Comparison of ENCODE assay signal across 15 cellular contexts in the genomic region with DNA sequence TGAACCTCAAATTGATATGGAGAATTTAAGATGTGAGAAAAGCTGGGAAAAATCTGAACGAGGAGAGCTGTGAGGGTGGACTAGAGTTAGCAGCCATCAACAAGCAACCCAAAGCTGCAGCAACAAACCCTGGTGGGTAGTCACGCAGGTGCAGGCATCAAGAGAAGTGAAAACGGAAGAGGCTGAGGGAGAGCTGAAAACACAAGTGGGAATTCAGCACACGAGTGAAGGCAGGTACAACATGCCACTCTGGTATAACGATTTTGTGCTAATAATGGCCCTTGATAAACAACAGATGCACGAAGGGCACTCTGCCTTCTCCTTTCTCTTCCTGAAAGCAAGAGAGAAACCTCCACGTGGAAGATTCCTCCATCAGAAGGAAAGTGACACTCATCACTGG. TPM values are rescaled to one million over a fixed set of nuclear protein-coding genes. Genes with fewer than 3 reads are reported as not detected.
DNase-seq lines count a peak whose midpoint lies in the region; ATAC-seq and TF ChIP-seq lines count a peak whose summit lies in the region.
"Had no signal": no experiment of that assay in that cellular context is flagged by ENCODE, and none has a peak within 500 bp of the region (broad histone marks: within the 10 kb centered on the region; RNA-seq: fewer than 3 reads in every experiment).

No MANE protein-coding gene starts in this region.

- H3K9me3 ChIP-seq in T-helper 17 cell (ENCODE audit: control insufficient read depth, low read length, poor library complexity, severe bottlenecking) (no peaks in the 10 kb centered on the region), gastroesophageal sphincter (no peaks in the 10 kb centered on the region), sigmoid colon (no peaks in the 10 kb centered on the region), lower lobe of right lung (no peaks in the 10 kb centered on the region)

- TF ChIP-seq EP300 in gastroesophageal sphincter (IDR thresholded peaks at IDR 0.05) (no peak), sigmoid colon (IDR thresholded peaks at IDR 0.05) (no peak)

- H3K36me3 ChIP-seq in gastroesophageal sphincter = no peaks in the 10 kb centered on the region
- no peaks in the 10 kb centered on the region for H3K36me3 ChIP-seq in sigmoid colon
- no peaks in the 10 kb centered on the region for H3K36me3 ChIP-seq in lower lobe of right lung

- peaks cover 75% of the 10 kb centered on the region for H3K27me3 ChIP-seq in gastroesophageal sphincter
- peaks cover 0 to 3% (median 0%) of the 10 kb centered on the region in 3 donors for H3K27me3 ChIP-seq in sigmoid colon
- H3K27me3 ChIP-seq in lower lobe of right lung (ENCODE audit: low read depth) = peaks cover 20% of the 10 kb centered on the region

- no peak overlapping the region for H3K27ac ChIP-seq in gastroesophageal sphincter
- no peak overlapping the region for H3K27ac ChIP-seq in sigmoid colon
- H3K27ac ChIP-seq in lower lobe of right lung = no peak overlapping the region

- H3K4me3 ChIP-seq in gastroesophageal sphincter (no peak overlapping the region), sigmoid colon (no peak overlapping the region), lower lobe of right lung (no peak overlapping the region)

- DNase-seq in T-helper 17 cell (no peak), HuH-7 (ENCODE audit: low spot score) (no peak), sigmoid colon (no peak), lower lobe of right lung (no peak)
- DNase-seq: dermis blood vessel endothelial cell; kidney glomerular epithelial cell; MM.1S; NCI-H526 treated with DMSO at 0.1 percent for 48 hours; stimulated activated naive CD8-positive, alpha-beta T cell treated with anti-CD3 and anti-CD28 coated beads, Interleukin-15, amount 100 ng/mL, for 72 hours; SW 1271 had no signal

- no peak for TF ChIP-seq CTCF in gastroesophageal sphincter (IDR thresholded peaks at IDR 0.05)
- no peak for TF ChIP-seq CTCF in sigmoid colon (IDR thresholded peaks at IDR 0.05)
- no peak for TF ChIP-seq CTCF in lower lobe of right lung (IDR thresholded peaks at IDR 0.05)

- H3K4me1 ChIP-seq in gastroesophageal sphincter = no peaks in the 10 kb centered on the region
- peaks cover 0 to 14% (median 5%) of the 10 kb centered on the region in 4 donors for H3K4me1 ChIP-seq in sigmoid colon
- H3K4me1 ChIP-seq in lower lobe of right lung = no peaks in the 10 kb centered on the region

- H3K27me3 Mint-ChIP-seq in T-helper 17 cell = peaks cover 78% of the 10 kb centered on the region

- peaks cover 4% of the 10 kb centered on the region for H3K4me1 Mint-ChIP-seq in T-helper 17 cell

- ATAC-seq in GM18505 (IDR thresholded peaks at IDR 0.05; ENCODE audit: unreplicated experiment) = peak; percentile 63
- ATAC-seq in GM21367 (IDR thresholded peaks at IDR 0.05; ENCODE audit: unreplicated experiment) = peak; percentile 58
- ATAC-seq in HG03064 (IDR thresholded peaks at IDR 0.05; ENCODE audit: low read depth, unreplicated experiment) = peak; percentile 51
- ATAC-seq in T-helper 17 cell = peak; percentile 40
- ATAC-seq in gastroesophageal sphincter = no peak
- ATAC-seq in lower lobe of right lung = no peak
- ATAC-seq: stimulated activated naive CD8-positive, alpha-beta T cell treated with anti-CD3 and anti-CD28 coated beads, Interleukin-15, amount 100 ng/mL, for 72 hours had no signal

- WGBS in gastroesophageal sphincter (ENCODE audit: low coverage in 1 of 2), 2 donors = 43 to 52% methylated on average over 6 to 7 of the region's 7 CpGs
- whole genome bisulfite sequencing in sigmoid colon, 2 donors = 44 to 53% methylated on average over 7 of the region's 7 CpGs

- intact Hi-C loops in sigmoid colon (cut with DNase I) = no loop called here
- intact Hi-C loops in lower lobe of right lung (cut with DNase I) = no loop called here

- H3K4me3 Mint-ChIP-seq in T-helper 17 cell = no peak overlapping the region
- H3K4me3 Mint-ChIP-seq: stimulated activated naive CD8-positive, alpha-beta T cell treated with anti-CD3 and anti-CD28 coated beads, Interleukin-15, amount 100 ng/mL, for 72 hours had no signal

- peaks cover 4% of the 10 kb centered on the region for H3K36me3 Mint-ChIP-seq in T-helper 17 cell (ENCODE audit: low read depth)

- TF ChIP-seq POLR2A in GM18505 (IDR thresholded peaks at IDR 0.05; ENCODE audit: borderline replicate concordance, extremely low read depth, insufficient read depth, insufficient read length) (peak; percentile 35), gastroesophageal sphincter (IDR thresholded peaks at IDR 0.05) (no peak), sigmoid colon (IDR thresholded peaks at IDR 0.05) (no peak)

- H3K27ac Mint-ChIP-seq in T-helper 17 cell = no peak overlapping the region
- H3K27ac Mint-ChIP-seq: stimulated activated naive CD8-positive, alpha-beta T cell treated with anti-CD3 and anti-CD28 coated beads, Interleukin-15, amount 100 ng/mL, for 72 hours had no signal

RNA-seq across cellular contexts. Expression of gene TCL1B, which starts 11.5 kb away (rescaled TPM):
- total RNA-seq in T-helper 17 cell = not detected
- total RNA-seq in gastroesophageal sphincter = not detected
- not detected for total RNA-seq in sigmoid colon
- 1 to 10 TPM in 1 of 3 donors, not detected in 2; 1.1 TPM for polyA plus RNA-seq in sigmoid colon
- not detected for total RNA-seq in lower lobe of right lung
- total RNA-seq: dermis blood vessel endothelial cell, frontal cortex had no signal

RNA-seq across cellular contexts. Expression of gene TCL1A, which starts 16.2 kb away (rescaled TPM):
- 1 to 10 TPM in 1 of 2 donors, not detected in 1; 5.4 TPM for total RNA-seq in T-helper 17 cell
- not detected for total RNA-seq in gastroesophageal sphincter
- total RNA-seq in sigmoid colon = not detected
- 10 to 100 TPM in 1 of 3 donors, 1 to 10 TPM in 1, not detected in 1; 1.2 to 99.5 TPM for polyA plus RNA-seq in sigmoid colon
- not detected for total RNA-seq in lower lobe of right lung
- total RNA-seq: dermis blood vessel endothelial cell, frontal cortex had no signal

Comparison
In these comparisons a context has a peak if more than half of its experiments do, and no peak if none do; other contexts are left out.
1. ATAC-seq: peak in GM18505 (single experiment), GM21367 (single experiment), HG03064 (single experiment) and T-helper 17 cell (single experiment); none in gastroesophageal sphincter (single experiment) and lower lobe of right lung (0 of 2).